ENCODE assay signal across 1 cellular context in genomic region chr7:105001652-105002184, GRCh38.
TF ChIP-seq lines count a peak whose summit lies in the region.

No MANE protein-coding gene starts in this region.

TF ChIP-seq in GM23338, 12 proteins besides CTCF, POLR2A, EP300 and RAD21:
- no peak for TF ChIP-seq REST (IDR thresholded peaks at IDR 0.05; ENCODE audit: unreplicated experiment)
- TF ChIP-seq EZH2 (IDR thresholded peaks at IDR 0.05; ENCODE audit: low read depth, unreplicated experiment) = no peak
- no peak for TF ChIP-seq EZH2phosphoT487 (IDR thresholded peaks at IDR 0.05; ENCODE audit: unreplicated experiment)
- TF ChIP-seq ZNF114 (CRISPR knock-in tag; IDR thresholded peaks at IDR 0.05) = no peak
- no peak for TF ChIP-seq NANOG (IDR thresholded peaks at IDR 0.05; ENCODE audit: borderline replicate concordance)
- TF ChIP-seq POLR2AphosphoS5 (IDR thresholded peaks at IDR 0.05; ENCODE audit: low read depth) = no peak
- TF ChIP-seq ETS1 (IDR thresholded peaks at IDR 0.05) = no peak
- no peak for TF ChIP-seq ZNF462 (CRISPR knock-in tag; IDR thresholded peaks at IDR 0.05)
